ENCODE assay signal across 16 cellular contexts in the genomic region with DNA sequence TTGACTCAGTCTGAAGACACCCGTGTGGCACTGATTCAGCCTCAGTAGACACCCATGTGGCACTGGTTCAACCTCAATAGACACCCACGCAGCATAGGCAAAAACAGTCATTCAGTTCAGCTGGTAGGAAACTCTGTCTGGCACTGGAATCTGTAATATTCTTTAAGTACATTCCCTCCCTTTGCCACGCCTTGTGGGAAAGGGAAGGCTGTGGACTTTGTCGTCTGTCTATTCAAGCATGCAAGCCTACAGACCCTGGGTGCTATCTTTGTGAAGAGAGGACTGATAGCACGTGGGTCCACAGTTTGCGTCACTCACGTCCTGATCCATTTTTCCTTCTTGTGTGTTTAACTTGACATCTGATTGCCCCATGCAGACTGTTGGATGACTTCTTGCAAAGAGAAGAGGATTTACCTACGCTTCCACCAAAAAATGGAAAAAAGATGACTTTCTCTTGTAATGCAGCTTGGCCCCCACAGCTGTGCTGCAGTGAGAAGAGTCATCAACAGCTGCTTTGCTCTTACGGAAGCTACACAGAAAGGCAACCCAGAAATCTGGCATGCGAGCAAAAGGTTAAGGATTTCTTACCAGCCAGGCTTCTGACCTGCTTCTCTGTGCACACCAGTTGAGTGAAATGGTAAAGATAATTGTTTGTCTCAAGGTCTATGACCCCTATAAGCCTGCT.
DNase-seq lines count a peak whose midpoint lies in the region; ATAC-seq, FAIRE-seq and TF ChIP-seq lines count a peak whose summit lies in the region.
"Had no signal": no experiment of that assay in that cellular context is flagged by ENCODE, and none has a peak within 500 bp of the region (broad histone marks: within the 10 kb centered on the region; RNA-seq: fewer than 3 reads in every experiment).

No MANE protein-coding gene starts in this region.

- DNase-seq in Ammon's horn (ENCODE audit: low spot score), result peak; percentile 9
- DNase-seq in SK-MEL-5 (ENCODE audit: low read depth, low spot score), result peak; percentile 11
- peak; percentile 95 for DNase-seq in glomerular visceral epithelial cell (ENCODE audit: extremely low spot score)
- no peak for DNase-seq in progenitor cell of endocrine pancreas (ENCODE audit: low spot score, unreplicated experiment)
- no peak for DNase-seq in activated CD8-positive, alpha-beta T cell treated with anti-CD3 and anti-CD28 coated beads, Interleukin-2, amount 10 ng/mL, durations not matched to agents 7 days and 5 days
- DNase-seq in kidney, result no peak
- DNase-seq in activated T-cell treated with anti-CD3 and anti-CD28 coated beads, Interleukin-2, amount 50 U/mL, for 1 hour, result no peak
- DNase-seq: activated naive CD4-positive, alpha-beta T cell treated with Interleukin-2 at 50 U/mL for 16 hours; left cardiac atrium; NCI-H1694; NCI-H526 treated with DMSO at 0.1 percent for 48 hours had no signal

- no peak for FAIRE-seq in kidney (lab: Jason Lieb, UNC)

- H3K36me3 ChIP-seq in kidney (ENCODE audit: control insufficient read depth in 1 of 2, insufficient read depth in 2 of 2, low read length in 2 of 2), result no peaks in the 10 kb centered on the region
- H3K36me3 ChIP-seq: BLaER1 treated with 17β-estradiol and CSF1 and Interleukin-3, amounts not matched to agents 10 nM and 100 nM had no signal

- peaks cover 5% of the 10 kb centered on the region for H3K36me3 Mint-ChIP-seq in progenitor cell of endocrine pancreas (ENCODE audit: insufficient read depth)
- no peaks in the 10 kb centered on the region for H3K36me3 Mint-ChIP-seq in activated CD8-positive, alpha-beta T cell treated with anti-CD3 and anti-CD28 coated beads, Interleukin-2, amount 10 ng/mL, durations not matched to agents 7 days and 5 days (ENCODE audit: low read depth)

- H3K4me1 ChIP-seq in kidney (ENCODE audit: control insufficient read depth in 1 of 2, insufficient read depth in 1 of 2, low read depth in 1 of 2, low read length in 2 of 2), result peaks cover 0 to 2% of the 10 kb centered on the region in 2 donors

- POLR2A ChIA-PET in activated CD8-positive, alpha-beta T cell treated with anti-CD3 and anti-CD28 coated beads, Interleukin-2, amount 10 ng/mL, durations not matched to agents 7 days and 5 days (lab: Charles Lee), result no interaction called here

- no peak overlapping the region for H3K4me3 ChIP-seq in kidney (ENCODE audit: low read length in 2 of 2)
- H3K4me3 ChIP-seq: BLaER1 treated with 17β-estradiol and CSF1 and Interleukin-3, amounts not matched to agents 10 nM and 100 nM had no signal

- CTCF ChIA-PET in activated CD8-positive, alpha-beta T cell treated with anti-CD3 and anti-CD28 coated beads, Interleukin-2, amount 10 ng/mL, durations not matched to agents 7 days and 5 days (lab: Charles Lee), result no interaction called here

- intact Hi-C loops in kidney (cut with DNase I), result no loop called here

- ATAC-seq in activated CD8-positive, alpha-beta T cell treated with anti-CD3 and anti-CD28 coated beads, Interleukin-2, amount 10 ng/mL, durations not matched to agents 7 days and 5 days, result no peak
- no peak for ATAC-seq in HG03175 (IDR thresholded peaks at IDR 0.05; ENCODE audit: unreplicated experiment)
- ATAC-seq: left cardiac atrium, Right ventricle myocardium inferior had no signal

- no peak for TF ChIP-seq CTCF in progenitor cell of endocrine pancreas (IDR thresholded peaks at IDR 0.05; ENCODE audit: unreplicated experiment)
- TF ChIP-seq CTCF in kidney (IDR thresholded peaks at IDR 0.05; ENCODE audit: borderline replicate concordance, extremely low read depth, insufficient read depth), result no peak

- no peaks in the 10 kb centered on the region for H3K9me3 ChIP-seq in kidney (ENCODE audit: control insufficient read depth in 1 of 2, low read length in 2 of 2)

- no peak overlapping the region for H3K4me3 Mint-ChIP-seq in progenitor cell of endocrine pancreas (ENCODE audit: low read depth)
- no peak overlapping the region for H3K4me3 Mint-ChIP-seq in activated CD8-positive, alpha-beta T cell treated with anti-CD3 and anti-CD28 coated beads, Interleukin-2, amount 10 ng/mL, durations not matched to agents 7 days and 5 days
- H3K4me3 Mint-ChIP-seq: IgD-negative memory B cell, neural crest cell had no signal

- no peaks in the 10 kb centered on the region for H3K27me3 Mint-ChIP-seq in progenitor cell of endocrine pancreas
- H3K27me3 Mint-ChIP-seq in activated CD8-positive, alpha-beta T cell treated with anti-CD3 and anti-CD28 coated beads, Interleukin-2, amount 10 ng/mL, durations not matched to agents 7 days and 5 days (ENCODE audit: low read depth), result no peaks in the 10 kb centered on the region
- H3K27me3 Mint-ChIP-seq: IgD-negative memory B cell had no signal

- peaks cover 3% of the 10 kb centered on the region for H3K9me3 Mint-ChIP-seq in progenitor cell of endocrine pancreas (ENCODE audit: low read depth)
- H3K9me3 Mint-ChIP-seq in activated CD8-positive, alpha-beta T cell treated with anti-CD3 and anti-CD28 coated beads, Interleukin-2, amount 10 ng/mL, durations not matched to agents 7 days and 5 days (ENCODE audit: insufficient read depth), result no peaks in the 10 kb centered on the region
- H3K9me3 Mint-ChIP-seq: IgD-negative memory B cell had no signal

- in situ Hi-C loops in SK-MEL-5 (cut with HindIII; ENCODE audit: low pct_unique_long_range_greater_than_20kb, low sequenced_read_pairs), result no loop called here

- no peak overlapping the region for H3K9ac ChIP-seq in kidney (ENCODE audit: low read length in 2 of 2)
- H3K9ac ChIP-seq: BLaER1 treated with 17β-estradiol and CSF1 and Interleukin-3, amounts not matched to agents 10 nM and 100 nM had no signal

- peaks cover 5% of the 10 kb centered on the region for H3K4me1 Mint-ChIP-seq in progenitor cell of endocrine pancreas (ENCODE audit: low read depth)
- H3K4me1 Mint-ChIP-seq in activated CD8-positive, alpha-beta T cell treated with anti-CD3 and anti-CD28 coated beads, Interleukin-2, amount 10 ng/mL, durations not matched to agents 7 days and 5 days (ENCODE audit: low read depth), result no peaks in the 10 kb centered on the region
- H3K4me1 Mint-ChIP-seq: IgD-negative memory B cell, neural crest cell had no signal

- no peak overlapping the region for H3K27ac ChIP-seq in kidney (ENCODE audit: low read depth in 2 of 2, low read length in 2 of 2)
- H3K27ac ChIP-seq: BLaER1 treated with 17β-estradiol and CSF1 and Interleukin-3, amounts not matched to agents 10 nM and 100 nM had no signal

- peak overlapping the region; percentile 57 for H3K27ac Mint-ChIP-seq in progenitor cell of endocrine pancreas
- H3K27ac Mint-ChIP-seq in activated CD8-positive, alpha-beta T cell treated with anti-CD3 and anti-CD28 coated beads, Interleukin-2, amount 10 ng/mL, durations not matched to agents 7 days and 5 days, result no peak overlapping the region

Comparison
In these comparisons a context has a peak if more than half of its experiments do, and no peak if none do; other contexts are left out.
1. DNase-seq: peak in Ammon's horn (single experiment), SK-MEL-5 (single experiment) and glomerular visceral epithelial cell (single experiment); none in progenitor cell of endocrine pancreas (single experiment), activated CD8-positive, alpha-beta T cell treated with anti-CD3 and anti-CD28 coated beads, Interleukin-2, amount 10 ng/mL, durations not matched to agents 7 days and 5 days (single experiment), kidney (single experiment) and activated T-cell treated with anti-CD3 and anti-CD28 coated beads, Interleukin-2, amount 50 U/mL, for 1 hour (single experiment).